In the genomic region with DNA sequence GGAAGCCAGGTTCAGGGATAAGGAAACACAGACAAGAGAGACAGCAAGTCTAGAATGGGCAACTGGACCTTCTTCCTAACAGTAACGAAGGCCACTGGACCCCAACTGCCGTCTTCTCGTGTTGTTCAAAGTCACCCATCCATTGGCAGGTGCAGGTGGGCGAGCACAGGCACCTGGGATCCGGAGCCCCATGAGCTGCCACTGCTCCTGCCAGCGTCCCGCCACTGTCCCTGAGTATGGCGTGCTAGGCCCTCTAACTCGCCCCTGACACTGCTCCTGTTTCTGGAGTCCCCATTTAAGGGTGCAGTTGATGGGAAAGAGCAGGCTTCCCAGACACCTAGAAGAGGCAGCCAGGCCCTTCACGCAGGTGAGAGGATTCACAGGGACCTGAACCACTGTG, we compare ENCODE assay signal across 7 cellular contexts. TPM values are rescaled to one million over a fixed set of nuclear protein-coding genes. Genes with fewer than 3 reads are reported as not detected.
"Had no signal": no experiment of that assay in that cellular context is flagged by ENCODE, and none has a peak within 500 bp of the region (broad histone marks: within the 10 kb centered on the region; RNA-seq: fewer than 3 reads in every experiment).

No MANE protein-coding gene starts in this region.

- H2AFZ ChIP-seq: GM23338 had no signal

- DNase-seq: H9, HCEC 1CT, IMR-90 had no signal

- H3K9me3 Mint-ChIP-seq: GM23338, H9 had no signal

- ATAC-seq: GM23338, K562 had no signal

- H3K4me3 ChIP-seq: GM23338, K562 had no signal

- H3K27ac Mint-ChIP-seq: GM23338 had no signal

- H3K4me2 ChIP-seq: GM23338 had no signal

- H3K4me3 Mint-ChIP-seq: GM23338, H9 had no signal

- H3K4me1 Mint-ChIP-seq: GM23338 had no signal

RNA-seq across cellular contexts. Expression of a gene that starts 53.1 kb away (rescaled TPM):
- total RNA-seq: GM23338, H1, H9, HT-29, IMR-90, K562 had no signal
- polyA plus RNA-seq: GM23338, H1, IMR-90, K562 had no signal
